ENCODE assay signal across 10 cellular contexts in the genomic region with DNA sequence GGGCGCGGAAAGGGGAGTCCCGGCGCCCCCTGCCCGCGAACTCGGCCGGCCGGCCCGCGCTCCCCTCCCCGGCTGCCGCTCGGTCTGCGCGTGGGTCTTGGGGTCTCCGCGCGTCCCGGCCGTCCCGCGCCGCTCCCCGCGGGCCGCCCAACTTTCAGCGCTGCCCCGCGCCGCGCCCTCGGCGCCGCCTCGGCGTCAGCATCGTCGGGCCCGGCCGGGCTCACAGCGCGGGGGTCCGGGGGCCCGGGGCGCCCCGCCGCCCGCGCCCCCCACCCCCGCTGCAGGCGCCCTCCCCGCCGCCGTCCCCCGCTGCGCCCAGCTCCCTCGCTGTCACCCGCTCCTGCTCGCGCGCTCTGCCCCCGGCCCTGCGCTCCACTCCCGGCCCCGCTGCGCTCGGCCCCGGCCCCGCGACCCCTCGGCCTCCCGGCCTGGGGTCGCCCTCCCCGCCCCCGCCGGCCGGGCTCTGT. TPM values are rescaled to one million over a fixed set of nuclear protein-coding genes. Genes with fewer than 3 reads are reported as not detected.
DNase-seq lines count a peak whose midpoint lies in the region; ATAC-seq and TF ChIP-seq lines count a peak whose summit lies in the region.
"Had no signal": no experiment of that assay in that cellular context is flagged by ENCODE, and none has a peak within 500 bp of the region (broad histone marks: within the 10 kb centered on the region; RNA-seq: fewer than 3 reads in every experiment).

A gene (minus strand): TSS at position 137 of the 467 bp plus-strand sequence. CDS start 27,067 bp downstream, outside the sequence.

- no peak for ATAC-seq in activated CD8-positive, alpha-beta memory T cell treated with anti-CD3 and anti-CD28 coated beads, Interleukin-2, amount 10 ng/mL, durations not matched to agents 7 days and 5 days
- ATAC-seq in central memory CD8-positive, alpha-beta T cell (replicated peaks; ENCODE audit: extremely low read depth, poor library complexity, severe bottlenecking), result no peak
- ATAC-seq in lower lobe of right lung, result no peak

- no peaks in the 10 kb centered on the region for H3K9me3 Mint-ChIP-seq in activated CD8-positive, alpha-beta memory T cell treated with anti-CD3 and anti-CD28 coated beads, Interleukin-2, amount 10 ng/mL, durations not matched to agents 7 days and 5 days (ENCODE audit: low read depth)
- H3K9me3 Mint-ChIP-seq in central memory CD8-positive, alpha-beta T cell, result no peaks in the 10 kb centered on the region
- no peaks in the 10 kb centered on the region for H3K9me3 Mint-ChIP-seq in type B pancreatic cell

- peaks cover 70% of the 10 kb centered on the region for H3K27me3 Mint-ChIP-seq in activated CD8-positive, alpha-beta memory T cell treated with anti-CD3 and anti-CD28 coated beads, Interleukin-2, amount 10 ng/mL, durations not matched to agents 7 days and 5 days
- peaks cover 87% of the 10 kb centered on the region for H3K27me3 Mint-ChIP-seq in central memory CD8-positive, alpha-beta T cell
- peaks cover 64% of the 10 kb centered on the region for H3K27me3 Mint-ChIP-seq in type B pancreatic cell

- CTCF ChIA-PET in activated CD8-positive, alpha-beta memory T cell treated with anti-CD3 and anti-CD28 coated beads, Interleukin-2, amount 10 ng/mL, durations not matched to agents 7 days and 5 days (lab: Charles Lee), result no interaction called here

- H3K36me3 Mint-ChIP-seq in activated CD8-positive, alpha-beta memory T cell treated with anti-CD3 and anti-CD28 coated beads, Interleukin-2, amount 10 ng/mL, durations not matched to agents 7 days and 5 days, result no peaks in the 10 kb centered on the region
- peaks cover 4% of the 10 kb centered on the region for H3K36me3 Mint-ChIP-seq in central memory CD8-positive, alpha-beta T cell (ENCODE audit: insufficient read depth)
- no peaks in the 10 kb centered on the region for H3K36me3 Mint-ChIP-seq in type B pancreatic cell

- peaks cover 4% of the 10 kb centered on the region for H3K4me1 Mint-ChIP-seq in activated CD8-positive, alpha-beta memory T cell treated with anti-CD3 and anti-CD28 coated beads, Interleukin-2, amount 10 ng/mL, durations not matched to agents 7 days and 5 days
- H3K4me1 Mint-ChIP-seq in central memory CD8-positive, alpha-beta T cell, result peaks cover 8% of the 10 kb centered on the region
- H3K4me1 Mint-ChIP-seq in type B pancreatic cell (ENCODE audit: unreplicated experiment), result peaks cover 23% of the 10 kb centered on the region

- intact Hi-C loops in lower lobe of right lung (cut with DNase I), result no loop called here

- no peak within 1 kb of the TSS for H3K27ac ChIP-seq in lower lobe of right lung

- no peaks in the 10 kb centered on the region for H3K36me3 ChIP-seq in lower lobe of right lung

- peaks cover 3% of the 10 kb centered on the region for H3K4me1 ChIP-seq in lower lobe of right lung

- no peaks in the 10 kb centered on the region for H3K9me3 ChIP-seq in lower lobe of right lung

- no peak within 1 kb of the TSS for H3K27ac Mint-ChIP-seq in activated CD8-positive, alpha-beta memory T cell treated with anti-CD3 and anti-CD28 coated beads, Interleukin-2, amount 10 ng/mL, durations not matched to agents 7 days and 5 days
- H3K27ac Mint-ChIP-seq in central memory CD8-positive, alpha-beta T cell (ENCODE audit: low read depth), result no peak within 1 kb of the TSS
- H3K27ac Mint-ChIP-seq in type B pancreatic cell, result no peak within 1 kb of the TSS

- no peak for TF ChIP-seq CTCF in lower lobe of right lung (IDR thresholded peaks at IDR 0.05)
- TF ChIP-seq CTCF in type B pancreatic cell (conservative IDR thresholded peaks at IDR 0.05), result no peak

- H3K4me3 Mint-ChIP-seq in activated CD8-positive, alpha-beta memory T cell treated with anti-CD3 and anti-CD28 coated beads, Interleukin-2, amount 10 ng/mL, durations not matched to agents 7 days and 5 days, result peak within 1 kb of the TSS; percentile 29
- H3K4me3 Mint-ChIP-seq in central memory CD8-positive, alpha-beta T cell, result peak within 1 kb of the TSS; percentile 73
- H3K4me3 Mint-ChIP-seq in type B pancreatic cell, result peak within 1 kb of the TSS; percentile 89

- DNase-seq in activated CD8-positive, alpha-beta memory T cell treated with anti-CD3 and anti-CD28 coated beads, Interleukin-2, amount 10 ng/mL, durations not matched to agents 7 days and 5 days, result no peak
- DNase-seq in activated CD8-positive, alpha-beta memory T cell treated with anti-CD3 and anti-CD28 coated beads, Interleukin-2, amount 50 U/mL, for 48 hours, result no peak
- no peak for DNase-seq in central memory CD8-positive, alpha-beta T cell (ENCODE audit: low spot score in 2 of 2)
- DNase-seq in lower lobe of right lung (no peak), type B pancreatic cell (ENCODE audit: extremely low spot score, unreplicated experiment) (no peak), NCI-H2196 treated with DMSO at 0.1 percent for 48 hours (lab: John Stamatoyannopoulos, UW; ENCODE audit: unreplicated experiment) (no peak), NCI-H446 treated with DMSO at 0.1 percent for 48 hours (lab: John Stamatoyannopoulos, UW) (no peak), EL (no peak)
- DNase-seq: NCI-H1694, occipital lobe had no signal

- H3K27me3 ChIP-seq in lower lobe of right lung (ENCODE audit: low read depth), result peaks cover 64% of the 10 kb centered on the region

- peak within 1 kb of the TSS; percentile 47 for H3K4me3 ChIP-seq in lower lobe of right lung

RNA-seq across cellular contexts. Expression of the gene that starts here (rescaled TPM):
- not detected for total RNA-seq in activated CD8-positive, alpha-beta memory T cell treated with anti-CD3 and anti-CD28 coated beads, Interleukin-2, amount 10 ng/mL, durations not matched to agents 7 days and 5 days
- total RNA-seq in lower lobe of right lung, result not detected
- 1.3 and 2.0 TPM in 2 replicates for total RNA-seq in type B pancreatic cell (ENCODE audit: low replicate concordance)

Comparison
In these comparisons a context has a peak if more than half of its experiments do, and no peak if none do; other contexts are left out.
1. H3K4me3 Mint-ChIP-seq: peak in every context shown above with its lines; median percentile 89 in type B pancreatic cell; 73 in central memory CD8-positive, alpha-beta T cell; 29 in activated CD8-positive, alpha-beta memory T cell treated with anti-CD3 and anti-CD28 coated beads, Interleukin-2, amount 10 ng/mL, durations not matched to agents 7 days and 5 days.